Comparison of ENCODE assay signal across 21 cellular contexts in genomic region chr4:42306221-42307109, GRCh38.
DNase-seq lines count a peak whose midpoint lies in the region; ATAC-seq and TF ChIP-seq lines count a peak whose summit lies in the region.
"Had no signal": no experiment of that assay in that cellular context is flagged by ENCODE, and none has a peak within 500 bp of the region (broad histone marks: within the 10 kb centered on the region; RNA-seq: fewer than 3 reads in every experiment).

No MANE protein-coding gene starts in this region.

- no peaks in the 10 kb centered on the region for H4K20me1 ChIP-seq in BLaER1

- no peaks in the 10 kb centered on the region for H3K36me3 Mint-ChIP-seq in endodermal cell (ENCODE audit: low read depth)
- no peaks in the 10 kb centered on the region for H3K36me3 Mint-ChIP-seq in mesothelial cell of epicardium
- H3K36me3 Mint-ChIP-seq: activated CD8-positive, alpha-beta memory T cell treated with anti-CD3 and anti-CD28 coated beads, Interleukin-2, amount 10 ng/mL, durations not matched to agents 7 days and 5 days had no signal

- peaks cover 24% of the 10 kb centered on the region for H3K4me1 Mint-ChIP-seq in endodermal cell
- H3K4me1 Mint-ChIP-seq in mesothelial cell of epicardium: peaks cover 10% of the 10 kb centered on the region
- H3K4me1 Mint-ChIP-seq: activated CD8-positive, alpha-beta memory T cell treated with anti-CD3 and anti-CD28 coated beads, Interleukin-2, amount 10 ng/mL, durations not matched to agents 7 days and 5 days; CD8-positive, alpha-beta memory T cell; stimulated activated naive CD8-positive, alpha-beta T cell treated with anti-CD3 and anti-CD28 coated beads, Interleukin-15, amount 100 ng/mL, for 72 hours had no signal

- no peaks in the 10 kb centered on the region for H3K27me3 ChIP-seq in BLaER1
- H3K27me3 ChIP-seq in endodermal cell (ENCODE audit: control insufficient read depth, insufficient read depth, low read length, poor library complexity, severe bottlenecking): no peaks in the 10 kb centered on the region

- H3K9me3 ChIP-seq in BLaER1: no peaks in the 10 kb centered on the region
- no peaks in the 10 kb centered on the region for H3K9me3 ChIP-seq in endodermal cell (ENCODE audit: control insufficient read depth, low read length)
- H3K9me3 ChIP-seq: esophagus squamous epithelium had no signal

- peak; percentile 6 for DNase-seq in MV-4-11 (lab: John Stamatoyannopoulos, UW)
- peak; percentile 6 for DNase-seq in endodermal cell
- no peak for DNase-seq in omental fat pad (ENCODE audit: low spot score)
- DNase-seq in lower leg skin (ENCODE audit: low spot score in 2 of 2): no peak
- no peak for DNase-seq in mesothelial cell of epicardium (ENCODE audit: low spot score in 2 of 2, unreplicated experiment in 2 of 2)
- no peak for DNase-seq in globus pallidus (ENCODE audit: low spot score)
- DNase-seq: activated CD4-positive, alpha-beta T cell treated with anti-CD3 and anti-CD28 coated beads for 4 hours; activated CD8-positive, alpha-beta memory T cell treated with anti-CD3 and anti-CD28 coated beads, Interleukin-2, amount 10 ng/mL, durations not matched to agents 7 days and 5 days; activated effector memory CD4-positive, alpha-beta T cell treated with anti-CD3 and anti-CD28 coated beads, Interleukin-2, amount 50 U/mL, for 16 hours; CD8-positive, alpha-beta memory T cell; effector CD8-positive, alpha-beta T cell; EL; esophagus squamous epithelium; H9; hippocampal formation; NCI-H1048; NCI-H526 treated with DMSO at 0.1 percent for 48 hours; stimulated activated naive CD8-positive, alpha-beta T cell treated with anti-CD3 and anti-CD28 coated beads, Interleukin-15, amount 100 ng/mL, for 72 hours had no signal

- no peak for TF ChIP-seq CTCF in endodermal cell (conservative IDR thresholded peaks at IDR 0.05)
- TF ChIP-seq CTCF in omental fat pad (IDR thresholded peaks at IDR 0.05): no peak
- TF ChIP-seq CTCF in lower leg skin (IDR thresholded peaks at IDR 0.05): no peak
- no peak for TF ChIP-seq CTCF in mesothelial cell of epicardium (IDR thresholded peaks at IDR 0.05; ENCODE audit: unreplicated experiment)

- TF ChIP-seq POLR2A in lower leg skin (IDR thresholded peaks at IDR 0.05): no peak

- H3K27ac ChIP-seq in BLaER1 (no peak overlapping the region), endodermal cell (ENCODE audit: low read depth, low read length) (no peak overlapping the region)
- H3K27ac ChIP-seq: esophagus squamous epithelium had no signal

- 0 out of 2 replicates have a peak overlapping the region, but pooled peaks have one; percentile 9 for H3K4me2 ChIP-seq in BLaER1

- H3K36me3 ChIP-seq in BLaER1: no peaks in the 10 kb centered on the region
- H3K36me3 ChIP-seq in endodermal cell (ENCODE audit: control insufficient read depth, insufficient read depth, low read length): no peaks in the 10 kb centered on the region
- H3K36me3 ChIP-seq: esophagus squamous epithelium had no signal

- H3K9ac ChIP-seq in BLaER1: no peak overlapping the region
- H3K9ac ChIP-seq in endodermal cell (ENCODE audit: extremely low read depth, low read length, poor library complexity, severe bottlenecking): no peak overlapping the region

- intact Hi-C loops in lower leg skin (cut with DNase I; ENCODE audit: low total_unique reads): no loop called here

- 94 to 95% methylated on average over 6 to 11 of the region's 11 CpGs for WGBS in endodermal cell (ENCODE audit: insufficient coverage in 1 of 2, insufficient read length in 1 of 2), 2 experiments
- whole genome bisulfite sequencing in lower leg skin, 2 donors: 77 to 83% methylated on average over 11 of the region's 11 CpGs

- H3K9me3 Mint-ChIP-seq in endodermal cell: no peaks in the 10 kb centered on the region
- H3K9me3 Mint-ChIP-seq in mesothelial cell of epicardium: no peaks in the 10 kb centered on the region
- H3K9me3 Mint-ChIP-seq: CD8-positive, alpha-beta memory T cell; stimulated activated naive CD8-positive, alpha-beta T cell treated with anti-CD3 and anti-CD28 coated beads, Interleukin-15, amount 100 ng/mL, for 72 hours had no signal

- no peaks in the 10 kb centered on the region for H3K27me3 Mint-ChIP-seq in endodermal cell (ENCODE audit: insufficient read depth)
- H3K27me3 Mint-ChIP-seq in mesothelial cell of epicardium (ENCODE audit: low read depth): peaks cover under 1% of the 10 kb centered on the region

- no peak overlapping the region for H3K27ac Mint-ChIP-seq in endodermal cell
- H3K27ac Mint-ChIP-seq in mesothelial cell of epicardium: no peak overlapping the region
- H3K27ac Mint-ChIP-seq: activated CD8-positive, alpha-beta memory T cell treated with anti-CD3 and anti-CD28 coated beads, Interleukin-2, amount 10 ng/mL, durations not matched to agents 7 days and 5 days; CD8-positive, alpha-beta memory T cell; H9; stimulated activated naive CD8-positive, alpha-beta T cell treated with anti-CD3 and anti-CD28 coated beads, Interleukin-15, amount 100 ng/mL, for 72 hours had no signal

- no peaks in the 10 kb centered on the region for H3K4me1 ChIP-seq in BLaER1
- no peaks in the 10 kb centered on the region for H3K4me1 ChIP-seq in endodermal cell (ENCODE audit: control insufficient read depth, insufficient read depth, low read length)
- H3K4me1 ChIP-seq: esophagus squamous epithelium had no signal

- H3K4me3 Mint-ChIP-seq in endodermal cell (no peak overlapping the region), mesothelial cell of epicardium (no peak overlapping the region)
- H3K4me3 Mint-ChIP-seq: activated CD8-positive, alpha-beta memory T cell treated with anti-CD3 and anti-CD28 coated beads, Interleukin-2, amount 10 ng/mL, durations not matched to agents 7 days and 5 days; CD8-positive, alpha-beta memory T cell; H9; stimulated activated naive CD8-positive, alpha-beta T cell treated with anti-CD3 and anti-CD28 coated beads, Interleukin-15, amount 100 ng/mL, for 72 hours had no signal

- ATAC-seq in omental fat pad (ENCODE audit: low FRiP score) (peak; percentile 28), HG03432 (IDR thresholded peaks at IDR 0.05; ENCODE audit: unreplicated experiment) (no peak)
- ATAC-seq: activated CD8-positive, alpha-beta memory T cell treated with anti-CD3 and anti-CD28 coated beads, Interleukin-2, amount 10 ng/mL, durations not matched to agents 7 days and 5 days; Panc1; stimulated activated naive CD8-positive, alpha-beta T cell treated with anti-CD3 and anti-CD28 coated beads, Interleukin-15, amount 100 ng/mL, for 72 hours had no signal

- H3K4me3 ChIP-seq in BLaER1 (no peak overlapping the region), endodermal cell (ENCODE audit: low read length) (no peak overlapping the region), lower leg skin (ENCODE audit: low read depth, poor library complexity, severe bottlenecking) (no peak overlapping the region)
- H3K4me3 ChIP-seq: esophagus squamous epithelium had no signal

Comparison
In these comparisons a context has a peak if more than half of its experiments do, and no peak if none do; other contexts are left out.
1. DNase-seq: peak in MV-4-11 (single experiment) and endodermal cell (single experiment); none in omental fat pad (single experiment), lower leg skin (0 of 2), mesothelial cell of epicardium (0 of 2) and globus pallidus (single experiment).